9 cellular contexts compared by ENCODE assay signal in the genomic region with DNA sequence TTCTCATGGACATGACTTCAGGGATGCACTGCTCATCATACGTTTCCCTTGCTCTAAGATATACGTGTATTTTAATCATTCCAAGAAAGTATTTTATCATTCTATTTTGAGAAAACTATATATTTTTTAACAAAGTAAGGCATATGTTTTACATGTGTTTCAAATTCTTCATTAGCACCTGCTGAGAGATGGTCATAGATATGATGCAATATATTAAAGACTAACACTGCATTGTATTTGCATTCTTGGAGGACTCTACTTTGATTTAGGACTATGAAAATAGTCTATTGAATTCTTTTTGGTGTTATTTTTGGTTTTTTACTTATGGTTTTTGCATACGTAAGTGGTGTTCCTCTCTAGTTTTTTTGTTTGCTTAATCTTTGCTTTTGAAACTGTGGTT. TPM values are rescaled to one million over a fixed set of nuclear protein-coding genes. Genes with fewer than 3 reads are reported as not detected.
"Had no signal": no experiment of that assay in that cellular context is flagged by ENCODE, and none has a peak within 500 bp of the region (broad histone marks: within the 10 kb centered on the region; RNA-seq: fewer than 3 reads in every experiment).

No MANE protein-coding gene starts in this region.

- FAIRE-seq: H54 had no signal

- DNase-seq: GM23248, GOT3, H9, HCEC 1CT, KG1 had no signal

- H3K27ac ChIP-seq: GM23248, HL-60 had no signal

- H3K27ac Mint-ChIP-seq: H9 had no signal

- H3K4me3 Mint-ChIP-seq: H9, IgD-negative memory B cell had no signal

- H3K9ac ChIP-seq: GM23248 had no signal

- H3K9me3 Mint-ChIP-seq: H9, IgD-negative memory B cell had no signal

- H3K4me3 ChIP-seq: GM23248 had no signal

- H2AFZ ChIP-seq: GM23248 had no signal

RNA-seq across cellular contexts. Expression of gene TRPM1, which starts 55.9 kb away (rescaled TPM):
- total RNA-seq: GM23248, H9, HT1080 had no signal
- polyA plus RNA-seq: GM23248, IgD-negative memory B cell had no signal
